1 cellular context compared by ENCODE assay signal in genomic region chr19:15305582-15306334, GRCh38.
TF ChIP-seq lines count a peak whose summit lies in the region.

No MANE protein-coding gene starts in this region.

TF ChIP-seq in GM12878, 131 proteins besides CTCF, POLR2A, EP300 and RAD21:
- TF ChIP-seq GATAD2B (conservative IDR thresholded peaks at IDR 0.05; ENCODE audit: low read depth) (no peak), HDAC2 (IDR thresholded peaks at IDR 0.05) (no peak), NKRF (conservative IDR thresholded peaks at IDR 0.05) (no peak), NFYA (IDR thresholded peaks at IDR 0.05; ENCODE audit: borderline replicate concordance, low read depth, low read length) (no peak), ESRRA (IDR thresholded peaks at IDR 0.05; ENCODE audit: low read length) (no peak), CREB1 (IDR thresholded peaks at IDR 0.05; ENCODE audit: low read depth) (no peak), HSF1 (IDR thresholded peaks at IDR 0.05; ENCODE audit: low read depth, low read length) (no peak)
